In the genomic region with DNA sequence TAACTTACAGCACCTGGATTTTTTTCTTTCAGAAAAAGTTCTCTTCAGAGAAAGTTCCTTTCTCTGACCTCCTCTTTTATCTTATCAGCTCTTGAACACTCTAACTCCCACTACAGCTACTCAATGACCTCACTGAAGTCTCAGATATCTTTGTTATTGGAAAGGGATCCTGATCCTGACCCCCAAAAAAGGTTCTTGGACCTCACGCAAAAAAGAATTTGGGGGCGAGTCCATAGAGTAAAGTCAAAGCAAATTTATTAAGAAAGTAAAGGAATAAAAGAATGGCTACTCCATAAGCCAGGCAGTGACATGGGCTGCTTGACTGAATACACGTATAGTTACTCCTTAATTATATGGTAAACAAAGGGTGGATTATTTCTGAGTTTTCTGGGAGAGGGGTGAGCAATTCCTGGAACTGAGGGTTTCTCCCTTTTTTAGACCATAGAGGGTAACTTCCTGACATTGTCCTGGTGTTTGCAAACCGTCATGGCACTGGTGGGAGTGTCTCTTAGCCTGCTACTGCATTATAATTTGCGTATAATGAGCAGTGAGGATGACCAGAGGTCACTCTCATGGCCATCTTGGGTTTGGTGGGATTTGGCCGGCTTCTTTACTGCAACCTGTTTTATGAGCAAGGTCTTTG, we compare ENCODE assay signal across 1 cellular context.
A peak's percentile ranks its signal among the peaks of the same experiment; 100 is the strongest.
TF ChIP-seq lines count a peak whose summit lies in the region.

No MANE protein-coding gene starts in this region.

TF ChIP-seq in K562, 482 proteins besides CTCF, POLR2A, EP300 and RAD21 (continued from another document and continues in another):
- TF ChIP-seq ZNF318 (IDR thresholded peaks at IDR 0.05; ENCODE audit: borderline replicate concordance in 1 of 2, low read depth in 1 of 2): peak in 1 of 2 experiments; percentile 43; a peak in 2 of 4 replicates
- TF ChIP-seq ZBTB12 (CRISPR knock-in tag; IDR thresholded peaks at IDR 0.05): 0 out of 2 replicates have a peak, but pooled peaks have one; percentile 21
- TF ChIP-seq ZNF311 (CRISPR knock-in tag; IDR thresholded peaks at IDR 0.05): no peak
- no peak for TF ChIP-seq RBM22 (IDR thresholded peaks at IDR 0.05; ENCODE audit: low read depth, low read length, poor library complexity, severe bottlenecking)
- no peak for TF ChIP-seq PRMT5 (CRISPR knock-in tag; IDR thresholded peaks at IDR 0.05)
- no peak for TF ChIP-seq POLR2AphosphoS2 (IDR thresholded peaks at IDR 0.05; ENCODE audit: low read length)
- TF ChIP-seq CHAMP1 (IDR thresholded peaks at IDR 0.05): peak; percentile 92
- no peak; the same call in none of the 2 replicates for TF ChIP-seq SMAD4 (CRISPR knock-in tag; conservative IDR thresholded peaks at IDR 0.05)
- TF ChIP-seq ZNF609 (CRISPR knock-in tag; IDR thresholded peaks at IDR 0.05; ENCODE audit: borderline replicate concordance): no peak
- no peak; the same call in 1 of the 2 replicates for TF ChIP-seq ELF1 (tag; IDR thresholded peaks at IDR 0.05)
- TF ChIP-seq ZC3H11A (IDR thresholded peaks at IDR 0.05; ENCODE audit: low read depth, low read length): no peak
- no peak for TF ChIP-seq ZNF277 (CRISPR knock-in tag; IDR thresholded peaks at IDR 0.05; ENCODE audit: borderline replicate concordance)
- no peak for TF ChIP-seq SAP30 (IDR thresholded peaks at IDR 0.05; ENCODE audit: borderline replicate concordance, insufficient read depth, low read depth, low read length, poor library complexity, severe bottlenecking)
- TF ChIP-seq, protein P1, sequence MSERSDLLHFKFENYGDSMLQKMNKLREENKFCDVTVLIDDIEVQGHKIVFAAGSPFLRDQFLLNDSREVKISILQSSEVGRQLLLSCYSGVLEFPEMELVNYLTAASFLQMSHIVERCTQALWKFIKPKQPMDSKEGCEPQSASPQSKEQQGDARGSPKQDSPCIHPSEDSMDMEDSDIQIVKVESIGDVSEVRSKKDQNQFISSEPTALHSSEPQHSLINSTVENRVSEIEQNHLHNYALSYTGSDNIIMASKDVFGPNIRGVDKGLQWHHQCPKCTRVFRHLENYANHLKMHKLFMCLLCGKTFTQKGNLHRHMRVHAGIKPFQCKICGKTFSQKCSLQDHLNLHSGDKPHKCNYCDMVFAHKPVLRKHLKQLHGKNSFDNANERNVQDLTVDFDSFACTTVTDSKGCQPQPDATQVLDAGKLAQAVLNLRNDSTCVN (CRISPR knock-in tag; IDR thresholded peaks at IDR 0.05): no peak
- TF ChIP-seq PTRF (tag; IDR thresholded peaks at IDR 0.05): no peak
- TF ChIP-seq, protein P2, sequence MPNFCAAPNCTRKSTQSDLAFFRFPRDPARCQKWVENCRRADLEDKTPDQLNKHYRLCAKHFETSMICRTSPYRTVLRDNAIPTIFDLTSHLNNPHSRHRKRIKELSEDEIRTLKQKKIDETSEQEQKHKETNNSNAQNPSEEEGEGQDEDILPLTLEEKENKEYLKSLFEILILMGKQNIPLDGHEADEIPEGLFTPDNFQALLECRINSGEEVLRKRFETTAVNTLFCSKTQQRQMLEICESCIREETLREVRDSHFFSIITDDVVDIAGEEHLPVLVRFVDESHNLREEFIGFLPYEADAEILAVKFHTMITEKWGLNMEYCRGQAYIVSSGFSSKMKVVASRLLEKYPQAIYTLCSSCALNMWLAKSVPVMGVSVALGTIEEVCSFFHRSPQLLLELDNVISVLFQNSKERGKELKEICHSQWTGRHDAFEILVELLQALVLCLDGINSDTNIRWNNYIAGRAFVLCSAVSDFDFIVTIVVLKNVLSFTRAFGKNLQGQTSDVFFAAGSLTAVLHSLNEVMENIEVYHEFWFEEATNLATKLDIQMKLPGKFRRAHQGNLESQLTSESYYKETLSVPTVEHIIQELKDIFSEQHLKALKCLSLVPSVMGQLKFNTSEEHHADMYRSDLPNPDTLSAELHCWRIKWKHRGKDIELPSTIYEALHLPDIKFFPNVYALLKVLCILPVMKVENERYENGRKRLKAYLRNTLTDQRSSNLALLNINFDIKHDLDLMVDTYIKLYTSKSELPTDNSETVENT (CRISPR knock-in tag; IDR thresholded peaks at IDR 0.05): no peak
- TF ChIP-seq CREB1 (IDR thresholded peaks at IDR 0.05): peak; percentile 80; the same call in 1 of the 2 replicates
- no peak for TF ChIP-seq CREB1 (CRISPR knock-in tag; IDR thresholded peaks at IDR 0.05)
- TF ChIP-seq PHF21A (IDR thresholded peaks at IDR 0.05; ENCODE audit: borderline replicate concordance, low read depth): no peak
- peak; percentile 100 for TF ChIP-seq ZNF384 (IDR thresholded peaks at IDR 0.05; ENCODE audit: low read depth, low read length)
- TF ChIP-seq CTBP1 (IDR thresholded peaks at IDR 0.05; ENCODE audit: borderline replicate concordance): peak; percentile 40; the same call in 1 of the 2 replicates
- TF ChIP-seq STAG1 (CRISPR knock-in tag; IDR thresholded peaks at IDR 0.05; ENCODE audit: borderline replicate concordance): no peak
- TF ChIP-seq ZNF507 (tag; conservative IDR thresholded peaks at IDR 0.05): no peak
